In the genomic region with DNA sequence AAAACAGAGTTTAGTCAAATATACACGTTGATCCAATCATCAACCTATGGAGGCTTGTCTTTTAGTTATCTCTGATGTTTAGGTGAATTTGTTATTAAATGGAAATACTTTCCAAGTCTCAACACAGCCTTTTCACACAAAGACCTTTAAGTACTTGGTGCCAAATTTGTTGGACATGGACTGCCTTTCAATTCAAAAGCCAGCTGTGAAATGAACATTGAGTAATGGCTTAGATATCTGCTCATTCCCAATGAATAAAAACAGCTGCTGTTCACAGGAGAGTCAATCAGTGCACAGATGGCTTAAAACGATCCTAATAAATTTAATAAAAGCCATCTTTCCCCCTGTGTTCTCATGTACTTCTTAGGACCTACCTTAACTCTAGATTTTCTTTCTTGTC, we compare ENCODE assay signal across 22 cellular contexts. TPM values are rescaled to one million over a fixed set of nuclear protein-coding genes. Genes with fewer than 3 reads are reported as not detected.
DNase-seq lines count a peak whose midpoint lies in the region; ATAC-seq and TF ChIP-seq lines count a peak whose summit lies in the region.
"Had no signal": no experiment of that assay in that cellular context is flagged by ENCODE, and none has a peak within 500 bp of the region (broad histone marks: within the 10 kb centered on the region; RNA-seq: fewer than 3 reads in every experiment).

No MANE protein-coding gene starts in this region.

- no peak overlapping the region for H2AFZ ChIP-seq in OCI-LY1 (ENCODE audit: low read length)

- peak overlapping the region in 1 of 2 donors; percentile 27 for H3K27ac ChIP-seq in right atrium auricular region
- peak overlapping the region; percentile 97 for H3K27ac ChIP-seq in OCI-LY1 (ENCODE audit: low read depth, low read length, poor library complexity, severe bottlenecking)
- peak overlapping the region; percentile 66 for H3K27ac ChIP-seq in thymus (ENCODE audit: low read depth)
- H3K27ac ChIP-seq in brain microvascular endothelial cell: no peak overlapping the region
- H3K27ac ChIP-seq: suprapubic skin had no signal

- no peaks in the 10 kb centered on the region for H3F3A ChIP-seq in OCI-LY1 (ENCODE audit: insufficient read depth, low read length)

- no peak for DNase-seq in Right ventricle myocardium inferior (ENCODE audit: missing footprints)
- DNase-seq in right atrium auricular region (ENCODE audit: low spot score): no peak
- DNase-seq in effector memory CD8-positive, alpha-beta T cell: no peak
- DNase-seq in BE2C: no peak
- no peak for DNase-seq in brain microvascular endothelial cell
- DNase-seq: erythroblast; glutamatergic neuron; immature natural killer cell; NCI-H1436; NCI-H226; retina; stimulated activated CD4-positive, alpha-beta T cell treated with anti-CD3 and anti-CD28 coated beads, Interleukin-1b, Interleukin-23, amount 100 ng/mL, for 48 hours had no signal

- no peaks in the 10 kb centered on the region for H3K9me3 Mint-ChIP-seq in effector memory CD8-positive, alpha-beta T cell
- H3K9me3 Mint-ChIP-seq: dendritic cell treated with granulocyte-macrophage colony-stimulating factor and Interleukin-4, amounts not matched to agents 40 ng/mL and 50 ng/mL, for 4 days; immature natural killer cell had no signal

- H3K4me1 Mint-ChIP-seq in effector memory CD8-positive, alpha-beta T cell (ENCODE audit: low read depth in 2 of 2): peaks cover 75 to 77% of the 10 kb centered on the region in 2 donors

- WGBS in thymus: 91% methylated on average over 2 of the region's 2 CpGs

- H3K4me1 ChIP-seq in right atrium auricular region: peaks cover 0 to 60% of the 10 kb centered on the region in 2 donors
- peaks cover 98% of the 10 kb centered on the region for H3K4me1 ChIP-seq in OCI-LY1 (ENCODE audit: insufficient read depth, low read length, severe bottlenecking)
- H3K4me1 ChIP-seq in thymus (ENCODE audit: control insufficient read depth, insufficient read depth, low read length): peaks cover 44% of the 10 kb centered on the region
- no peaks in the 10 kb centered on the region; the same call in 1 of the 2 replicates for H3K4me1 ChIP-seq in BE2C

- H3K27me3 ChIP-seq in right atrium auricular region (no peaks in the 10 kb centered on the region), OCI-LY1 (ENCODE audit: insufficient read depth, low read length) (no peaks in the 10 kb centered on the region), thymus (ENCODE audit: control insufficient read depth, insufficient read depth) (no peaks in the 10 kb centered on the region), BE2C (no peaks in the 10 kb centered on the region), brain microvascular endothelial cell (replicated peaks) (peaks cover 5% of the 10 kb centered on the region)
- H3K27me3 ChIP-seq: suprapubic skin had no signal

- peak overlapping the region; percentile 92 to 96 for H3K27ac Mint-ChIP-seq in effector memory CD8-positive, alpha-beta T cell
- H3K27ac Mint-ChIP-seq: dendritic cell treated with granulocyte-macrophage colony-stimulating factor and Interleukin-4, amounts not matched to agents 40 ng/mL and 50 ng/mL, for 4 days; immature natural killer cell had no signal

- H3K9ac ChIP-seq in OCI-LY1 (ENCODE audit: low read length): no peak overlapping the region

- no peaks in the 10 kb centered on the region for H4K20me1 ChIP-seq in OCI-LY1 (ENCODE audit: insufficient read depth, low read length)

- intact Hi-C loops in Right ventricle myocardium inferior (cut with DNase I): no loop called here

- no peaks in the 10 kb centered on the region for H3K79me2 ChIP-seq in OCI-LY1 (ENCODE audit: insufficient read depth, low read length)

- H3K9me2 ChIP-seq in OCI-LY1 (ENCODE audit: low read depth, low read length): no peaks in the 10 kb centered on the region

- H3K4me3 ChIP-seq in right atrium auricular region (no peak overlapping the region), OCI-LY1 (ENCODE audit: low read depth, low read length, poor library complexity, severe bottlenecking) (no peak overlapping the region), thymus (ENCODE audit: low read length) (peak overlapping the region; percentile 40), BE2C (ENCODE audit: low read depth, low read length) (no peak overlapping the region), brain microvascular endothelial cell (ENCODE audit: low read depth, low read length) (no peak overlapping the region)
- H3K4me3 ChIP-seq: lung, suprapubic skin had no signal

- H3K9me3 ChIP-seq in right atrium auricular region (no peaks in the 10 kb centered on the region), OCI-LY1 (ENCODE audit: low read length) (no peaks in the 10 kb centered on the region), thymus (ENCODE audit: control insufficient read depth) (no peaks in the 10 kb centered on the region), BE2C (no peaks in the 10 kb centered on the region)
- H3K9me3 ChIP-seq: suprapubic skin had no signal

- peak; percentile 27 for ATAC-seq in Right ventricle myocardium inferior
- no peak for ATAC-seq in effector memory CD8-positive, alpha-beta T cell (replicated peaks)

- peak overlapping the region in 1 of 2 donors; percentile 58 for H3K4me3 Mint-ChIP-seq in effector memory CD8-positive, alpha-beta T cell
- H3K4me3 Mint-ChIP-seq: dendritic cell treated with granulocyte-macrophage colony-stimulating factor and Interleukin-4, amounts not matched to agents 40 ng/mL and 50 ng/mL, for 4 days; immature natural killer cell had no signal

- H3K4me2 ChIP-seq in OCI-LY1 (ENCODE audit: low read length): no peak overlapping the region

- in situ Hi-C loops in brain microvascular endothelial cell (cut with HindIII; ENCODE audit: low pct_ligation_motif_present, low sequenced_read_pairs): no loop called here

- peaks cover 4% of the 10 kb centered on the region for H3K36me3 Mint-ChIP-seq in effector memory CD8-positive, alpha-beta T cell (ENCODE audit: insufficient read depth)
- H3K36me3 Mint-ChIP-seq: immature natural killer cell had no signal

- H3K36me3 ChIP-seq in right atrium auricular region: no peaks in the 10 kb centered on the region
- no peaks in the 10 kb centered on the region for H3K36me3 ChIP-seq in OCI-LY1 (ENCODE audit: insufficient read depth, low read length)
- no peaks in the 10 kb centered on the region for H3K36me3 ChIP-seq in thymus (ENCODE audit: control insufficient read depth, insufficient read depth)
- no peaks in the 10 kb centered on the region for H3K36me3 ChIP-seq in BE2C
- no peaks in the 10 kb centered on the region for H3K36me3 ChIP-seq in brain microvascular endothelial cell (replicated peaks)
- H3K36me3 ChIP-seq: suprapubic skin had no signal

- H3K27me3 Mint-ChIP-seq in effector memory CD8-positive, alpha-beta T cell: no peaks in the 10 kb centered on the region

- no peak for TF ChIP-seq CTCF in right atrium auricular region (IDR thresholded peaks at IDR 0.05)
- no peak for TF ChIP-seq CTCF in OCI-LY1 (IDR thresholded peaks at IDR 0.05; ENCODE audit: low read length)
- TF ChIP-seq CTCF in BE2C (IDR thresholded peaks at IDR 0.05; ENCODE audit: low read depth, low read length): no peak
- TF ChIP-seq CTCF in brain microvascular endothelial cell (IDR thresholded peaks at IDR 0.05; ENCODE audit: low read depth, low read length, missing control alignments): no peak

RNA-seq across cellular contexts. Expression of a gene that starts 19.9 kb away (rescaled TPM):
- total RNA-seq in Right ventricle myocardium inferior (10.2 TPM), right atrium auricular region (10 to 100 TPM in 1 of 2 donors, 1 to 10 TPM in 1; 9.6 to 10.1 TPM)
- polyA plus RNA-seq in thymus: 14.8 TPM
- 11.0 TPM for polyA plus RNA-seq in BE2C (2012; ENCODE audit: insufficient read depth, insufficient read length, low read depth)

RNA-seq across cellular contexts. Expression of a gene that starts 21.1 kb away (rescaled TPM):
- total RNA-seq in Right ventricle myocardium inferior (0.49 TPM), right atrium auricular region (1 to 10 TPM in 1 of 2 donors, under 1 TPM in 1; 0.74 to 1.1 TPM)
- polyA plus RNA-seq in thymus: 0.68 TPM
- not detected for polyA plus RNA-seq in BE2C (2012; ENCODE audit: insufficient read depth, insufficient read length, low read depth)
- total RNA-seq: H1; HT1080; T-helper 2 cell treated with Interferon-gamma antibody and Interleukin-4, amounts not matched to agents 100 ng/mL and 5 ng/mL, for 36 hours had no signal
- polyA plus RNA-seq: immature natural killer cell had no signal

RNA-seq across cellular contexts. Expression of a gene that starts 37.9 kb away (rescaled TPM):
- total RNA-seq in Right ventricle myocardium inferior (not detected), right atrium auricular region (not detected)
- polyA plus RNA-seq in thymus: 0.07 TPM
- not detected for polyA plus RNA-seq in BE2C (2012; ENCODE audit: insufficient read depth, insufficient read length, low read depth)
- total RNA-seq: astrocyte; H1; HT1080; lung; suprapubic skin; T-helper 2 cell treated with Interferon-gamma antibody and Interleukin-4, amounts not matched to agents 100 ng/mL and 5 ng/mL, for 36 hours had no signal
- polyA plus RNA-seq: H1, immature natural killer cell, lung, neural cell had no signal
